ENCODE assay signal across 2 cellular contexts in the genomic region with DNA sequence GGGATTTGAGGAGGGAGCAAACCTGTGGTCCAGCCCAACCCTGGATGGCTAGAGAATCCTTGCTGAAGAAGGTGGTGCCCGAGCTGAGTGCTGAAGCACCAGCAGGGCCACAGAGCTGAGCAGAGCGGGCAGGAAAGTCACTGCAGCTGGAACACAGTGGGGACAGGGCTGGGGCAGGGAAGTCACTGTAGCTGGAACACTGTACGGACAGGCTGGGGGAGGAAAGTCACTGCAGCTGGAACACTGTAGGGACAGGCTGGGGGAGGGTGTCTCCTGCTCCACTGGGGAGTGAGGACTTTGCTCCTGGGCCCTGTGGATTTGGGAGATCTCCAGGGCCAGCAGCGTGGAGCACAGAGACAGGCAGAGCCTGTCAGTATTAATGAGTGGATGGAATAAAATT.
TF ChIP-seq lines count a peak whose summit lies in the region.

No MANE protein-coding gene starts in this region.

TF ChIP-seq in GM23338, 12 proteins besides CTCF, POLR2A, EP300 and RAD21:
- TF ChIP-seq, protein P1, sequence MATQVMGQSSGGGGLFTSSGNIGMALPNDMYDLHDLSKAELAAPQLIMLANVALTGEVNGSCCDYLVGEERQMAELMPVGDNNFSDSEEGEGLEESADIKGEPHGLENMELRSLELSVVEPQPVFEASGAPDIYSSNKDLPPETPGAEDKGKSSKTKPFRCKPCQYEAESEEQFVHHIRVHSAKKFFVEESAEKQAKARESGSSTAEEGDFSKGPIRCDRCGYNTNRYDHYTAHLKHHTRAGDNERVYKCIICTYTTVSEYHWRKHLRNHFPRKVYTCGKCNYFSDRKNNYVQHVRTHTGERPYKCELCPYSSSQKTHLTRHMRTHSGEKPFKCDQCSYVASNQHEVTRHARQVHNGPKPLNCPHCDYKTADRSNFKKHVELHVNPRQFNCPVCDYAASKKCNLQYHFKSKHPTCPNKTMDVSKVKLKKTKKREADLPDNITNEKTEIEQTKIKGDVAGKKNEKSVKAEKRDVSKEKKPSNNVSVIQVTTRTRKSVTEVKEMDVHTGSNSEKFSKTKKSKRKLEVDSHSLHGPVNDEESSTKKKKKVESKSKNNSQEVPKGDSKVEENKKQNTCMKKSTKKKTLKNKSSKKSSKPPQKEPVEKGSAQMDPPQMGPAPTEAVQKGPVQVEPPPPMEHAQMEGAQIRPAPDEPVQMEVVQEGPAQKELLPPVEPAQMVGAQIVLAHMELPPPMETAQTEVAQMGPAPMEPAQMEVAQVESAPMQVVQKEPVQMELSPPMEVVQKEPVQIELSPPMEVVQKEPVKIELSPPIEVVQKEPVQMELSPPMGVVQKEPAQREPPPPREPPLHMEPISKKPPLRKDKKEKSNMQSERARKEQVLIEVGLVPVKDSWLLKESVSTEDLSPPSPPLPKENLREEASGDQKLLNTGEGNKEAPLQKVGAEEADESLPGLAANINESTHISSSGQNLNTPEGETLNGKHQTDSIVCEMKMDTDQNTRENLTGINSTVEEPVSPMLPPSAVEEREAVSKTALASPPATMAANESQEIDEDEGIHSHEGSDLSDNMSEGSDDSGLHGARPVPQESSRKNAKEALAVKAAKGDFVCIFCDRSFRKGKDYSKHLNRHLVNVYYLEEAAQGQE (IDR thresholded peaks at IDR 0.05; ENCODE audit: unreplicated experiment) = no peak
- TF ChIP-seq JUNB (IDR thresholded peaks at IDR 0.05; ENCODE audit: unreplicated experiment) (no peak), ZNF114 (CRISPR knock-in tag; IDR thresholded peaks at IDR 0.05) (no peak), NANOG (IDR thresholded peaks at IDR 0.05; ENCODE audit: borderline replicate concordance) (no peak), CREB1 (CRISPR knock-in tag; IDR thresholded peaks at IDR 0.05; ENCODE audit: low read depth) (no peak), POLR2AphosphoS5 (IDR thresholded peaks at IDR 0.05; ENCODE audit: low read depth) (no peak), EZH2phosphoT487 (IDR thresholded peaks at IDR 0.05; ENCODE audit: unreplicated experiment) (no peak), EZH2 (IDR thresholded peaks at IDR 0.05; ENCODE audit: low read depth, unreplicated experiment) (no peak)
- TF ChIP-seq, protein P2, sequence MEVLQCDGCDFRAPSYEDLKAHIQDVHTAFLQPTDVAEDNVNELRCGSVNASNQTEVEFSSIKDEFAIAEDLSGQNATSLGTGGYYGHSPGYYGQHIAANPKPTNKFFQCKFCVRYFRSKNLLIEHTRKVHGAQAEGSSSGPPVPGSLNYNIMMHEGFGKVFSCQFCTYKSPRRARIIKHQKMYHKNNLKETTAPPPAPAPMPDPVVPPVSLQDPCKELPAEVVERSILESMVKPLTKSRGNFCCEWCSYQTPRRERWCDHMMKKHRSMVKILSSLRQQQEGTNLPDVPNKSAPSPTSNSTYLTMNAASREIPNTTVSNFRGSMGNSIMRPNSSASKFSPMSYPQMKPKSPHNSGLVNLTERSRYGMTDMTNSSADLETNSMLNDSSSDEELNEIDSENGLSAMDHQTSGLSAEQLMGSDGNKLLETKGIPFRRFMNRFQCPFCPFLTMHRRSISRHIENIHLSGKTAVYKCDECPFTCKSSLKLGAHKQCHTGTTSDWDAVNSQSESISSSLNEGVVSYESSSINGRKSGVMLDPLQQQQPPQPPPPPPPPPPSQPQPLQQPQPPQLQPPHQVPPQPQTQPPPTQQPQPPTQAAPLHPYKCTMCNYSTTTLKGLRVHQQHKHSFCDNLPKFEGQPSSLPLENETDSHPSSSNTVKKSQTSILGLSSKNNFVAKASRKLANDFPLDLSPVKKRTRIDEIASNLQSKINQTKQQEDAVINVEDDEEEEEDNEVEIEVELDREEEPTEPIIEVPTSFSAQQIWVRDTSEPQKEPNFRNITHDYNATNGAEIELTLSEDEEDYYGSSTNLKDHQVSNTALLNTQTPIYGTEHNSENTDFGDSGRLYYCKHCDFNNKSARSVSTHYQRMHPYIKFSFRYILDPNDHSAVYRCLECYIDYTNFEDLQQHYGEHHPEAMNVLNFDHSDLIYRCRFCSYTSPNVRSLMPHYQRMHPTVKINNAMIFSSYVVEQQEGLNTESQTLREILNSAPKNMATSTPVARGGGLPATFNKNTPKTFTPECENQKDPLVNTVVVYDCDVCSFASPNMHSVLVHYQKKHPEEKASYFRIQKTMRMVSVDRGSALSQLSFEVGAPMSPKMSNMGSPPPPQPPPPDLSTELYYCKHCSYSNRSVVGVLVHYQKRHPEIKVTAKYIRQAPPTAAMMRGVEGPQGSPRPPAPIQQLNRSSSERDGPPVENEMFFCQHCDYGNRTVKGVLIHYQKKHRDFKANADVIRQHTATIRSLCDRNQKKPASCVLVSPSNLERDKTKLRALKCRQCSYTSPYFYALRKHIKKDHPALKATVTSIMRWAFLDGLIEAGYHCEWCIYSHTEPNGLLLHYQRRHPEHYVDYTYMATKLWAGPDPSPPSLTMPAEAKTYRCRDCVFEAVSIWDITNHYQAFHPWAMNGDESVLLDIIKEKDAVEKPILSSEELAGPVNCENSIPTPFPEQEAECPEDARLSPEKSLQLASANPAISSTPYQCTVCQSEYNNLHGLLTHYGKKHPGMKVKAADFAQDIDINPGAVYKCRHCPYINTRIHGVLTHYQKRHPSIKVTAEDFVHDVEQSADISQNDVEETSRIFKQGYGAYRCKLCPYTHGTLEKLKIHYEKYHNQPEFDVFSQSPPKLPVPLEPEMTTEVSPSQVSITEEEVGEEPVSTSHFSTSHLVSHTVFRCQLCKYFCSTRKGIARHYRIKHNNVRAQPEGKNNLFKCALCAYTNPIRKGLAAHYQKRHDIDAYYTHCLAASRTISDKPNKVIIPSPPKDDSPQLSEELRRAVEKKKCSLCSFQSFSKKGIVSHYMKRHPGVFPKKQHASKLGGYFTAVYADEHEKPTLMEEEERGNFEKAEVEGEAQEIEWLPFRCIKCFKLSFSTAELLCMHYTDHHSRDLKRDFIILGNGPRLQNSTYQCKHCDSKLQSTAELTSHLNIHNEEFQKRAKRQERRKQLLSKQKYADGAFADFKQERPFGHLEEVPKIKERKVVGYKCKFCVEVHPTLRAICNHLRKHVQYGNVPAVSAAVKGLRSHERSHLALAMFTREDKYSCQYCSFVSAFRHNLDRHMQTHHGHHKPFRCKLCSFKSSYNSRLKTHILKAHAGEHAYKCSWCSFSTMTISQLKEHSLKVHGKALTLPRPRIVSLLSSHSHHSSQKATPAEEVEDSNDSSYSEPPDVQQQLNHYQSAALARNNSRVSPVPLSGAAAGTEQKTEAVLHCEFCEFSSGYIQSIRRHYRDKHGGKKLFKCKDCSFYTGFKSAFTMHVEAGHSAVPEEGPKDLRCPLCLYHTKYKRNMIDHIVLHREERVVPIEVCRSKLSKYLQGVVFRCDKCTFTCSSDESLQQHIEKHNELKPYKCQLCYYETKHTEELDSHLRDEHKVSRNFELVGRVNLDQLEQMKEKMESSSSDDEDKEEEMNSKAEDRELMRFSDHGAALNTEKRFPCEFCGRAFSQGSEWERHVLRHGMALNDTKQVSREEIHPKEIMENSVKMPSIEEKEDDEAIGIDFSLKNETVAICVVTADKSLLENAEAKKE (CRISPR knock-in tag; IDR thresholded peaks at IDR 0.05) = no peak

TF ChIP-seq in K562, 482 proteins besides CTCF, POLR2A, EP300 and RAD21:
- TF ChIP-seq, protein P3, sequence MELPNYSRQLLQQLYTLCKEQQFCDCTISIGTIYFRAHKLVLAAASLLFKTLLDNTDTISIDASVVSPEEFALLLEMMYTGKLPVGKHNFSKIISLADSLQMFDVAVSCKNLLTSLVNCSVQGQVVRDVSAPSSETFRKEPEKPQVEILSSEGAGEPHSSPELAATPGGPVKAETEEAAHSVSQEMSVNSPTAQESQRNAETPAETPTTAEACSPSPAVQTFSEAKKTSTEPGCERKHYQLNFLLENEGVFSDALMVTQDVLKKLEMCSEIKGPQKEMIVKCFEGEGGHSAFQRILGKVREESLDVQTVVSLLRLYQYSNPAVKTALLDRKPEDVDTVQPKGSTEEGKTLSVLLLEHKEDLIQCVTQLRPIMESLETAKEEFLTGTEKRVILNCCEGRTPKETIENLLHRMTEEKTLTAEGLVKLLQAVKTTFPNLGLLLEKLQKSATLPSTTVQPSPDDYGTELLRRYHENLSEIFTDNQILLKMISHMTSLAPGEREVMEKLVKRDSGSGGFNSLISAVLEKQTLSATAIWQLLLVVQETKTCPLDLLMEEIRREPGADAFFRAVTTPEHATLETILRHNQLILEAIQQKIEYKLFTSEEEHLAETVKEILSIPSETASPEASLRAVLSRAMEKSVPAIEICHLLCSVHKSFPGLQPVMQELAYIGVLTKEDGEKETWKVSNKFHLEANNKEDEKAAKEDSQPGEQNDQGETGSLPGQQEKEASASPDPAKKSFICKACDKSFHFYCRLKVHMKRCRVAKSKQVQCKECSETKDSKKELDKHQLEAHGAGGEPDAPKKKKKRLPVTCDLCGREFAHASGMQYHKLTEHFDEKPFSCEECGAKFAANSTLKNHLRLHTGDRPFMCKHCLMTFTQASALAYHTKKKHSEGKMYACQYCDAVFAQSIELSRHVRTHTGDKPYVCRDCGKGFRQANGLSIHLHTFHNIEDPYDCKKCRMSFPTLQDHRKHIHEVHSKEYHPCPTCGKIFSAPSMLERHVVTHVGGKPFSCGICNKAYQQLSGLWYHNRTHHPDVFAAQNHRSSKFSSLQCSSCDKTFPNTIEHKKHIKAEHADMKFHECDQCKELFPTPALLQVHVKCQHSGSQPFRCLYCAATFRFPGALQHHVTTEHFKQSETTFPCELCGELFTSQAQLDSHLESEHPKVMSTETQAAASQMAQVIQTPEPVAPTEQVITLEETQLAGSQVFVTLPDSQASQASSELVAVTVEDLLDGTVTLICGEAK (IDR thresholded peaks at IDR 0.05) = no peak
- TF ChIP-seq, protein P3 (CRISPR knock-in tag; IDR thresholded peaks at IDR 0.05) = no peak
- TF ChIP-seq GTF2A2 (tag; IDR thresholded peaks at IDR 0.05) (no peak), JUN (IDR thresholded peaks at IDR 0.05; ENCODE audit: borderline replicate concordance, low read depth, low read length) (no peak), JUN (CRISPR knock-in tag; IDR thresholded peaks at IDR 0.05; ENCODE audit: borderline replicate concordance) (no peak), FOXK1 (CRISPR knock-in tag; IDR thresholded peaks at IDR 0.05; ENCODE audit: borderline replicate concordance) (no peak), CBFA2T2 (conservative IDR thresholded peaks at IDR 0.05) (no peak), GABPA (tag; conservative IDR thresholded peaks at IDR 0.05; ENCODE audit: low read depth) (no peak), ZKSCAN3 (CRISPR knock-in tag; IDR thresholded peaks at IDR 0.05) (no peak)
- TF ChIP-seq, protein P4, sequence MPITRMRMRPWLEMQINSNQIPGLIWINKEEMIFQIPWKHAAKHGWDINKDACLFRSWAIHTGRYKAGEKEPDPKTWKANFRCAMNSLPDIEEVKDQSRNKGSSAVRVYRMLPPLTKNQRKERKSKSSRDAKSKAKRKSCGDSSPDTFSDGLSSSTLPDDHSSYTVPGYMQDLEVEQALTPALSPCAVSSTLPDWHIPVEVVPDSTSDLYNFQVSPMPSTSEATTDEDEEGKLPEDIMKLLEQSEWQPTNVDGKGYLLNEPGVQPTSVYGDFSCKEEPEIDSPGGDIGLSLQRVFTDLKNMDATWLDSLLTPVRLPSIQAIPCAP (CRISPR knock-in tag; IDR thresholded peaks at IDR 0.05; ENCODE audit: borderline replicate concordance) = no peak
